16 cellular contexts compared by ENCODE assay signal in genomic region chr15:68430471-68431036, GRCh38. TPM values are rescaled to one million over a fixed set of nuclear protein-coding genes. Genes with fewer than 3 reads are reported as not detected.
DNase-seq lines count a peak whose midpoint lies in the region; TF ChIP-seq lines count a peak whose summit lies in the region.
"Had no signal": no experiment of that assay in that cellular context is flagged by ENCODE, and none has a peak within 500 bp of the region (broad histone marks: within the 10 kb centered on the region; RNA-seq: fewer than 3 reads in every experiment).

No MANE protein-coding gene starts in this region.

- in situ Hi-C loops in astrocyte of the spinal cord (cut with HindIII; ENCODE audit: low sequenced_read_pairs): no loop called here

- H3F3A ChIP-seq in smooth muscle cell (ENCODE audit: low read depth): peaks cover 16% of the 10 kb centered on the region

- peaks cover 6% of the 10 kb centered on the region for H4K20me1 ChIP-seq in smooth muscle cell (ENCODE audit: low read depth)

- H3K9me3 ChIP-seq in ES-I3 (ENCODE audit: control insufficient read depth, insufficient read depth, low read length): no peaks in the 10 kb centered on the region
- H3K9me3 ChIP-seq in iPS-18c (ENCODE audit: control insufficient read depth, insufficient read depth, low read length): no peaks in the 10 kb centered on the region
- H3K9me3 ChIP-seq in smooth muscle cell (replicated peaks; ENCODE audit: low read depth): no peaks in the 10 kb centered on the region
- H3K9me3 ChIP-seq: Caco-2, SJCRH30 had no signal

- WGBS in smooth muscle cell (ENCODE audit: low lambda C conversion rate): 68% methylated on average over 12 of the region's 12 CpGs

- H3K9ac ChIP-seq in ES-I3 (ENCODE audit: low read depth, low read length): peak overlapping the region; percentile 57; the same call in 1 of the 2 replicates
- H3K9ac ChIP-seq in smooth muscle cell (ENCODE audit: low read depth): peak overlapping the region; percentile 83

- H3K79me2 ChIP-seq in smooth muscle cell (ENCODE audit: low read depth): peaks cover 54% of the 10 kb centered on the region

- H3K27ac ChIP-seq in smooth muscle cell (ENCODE audit: low read depth): peak overlapping the region; percentile 65
- H3K27ac ChIP-seq: SJCRH30 had no signal

- H3K36me3 ChIP-seq in ES-I3 (ENCODE audit: insufficient read depth, low read length) (no peaks in the 10 kb centered on the region), smooth muscle cell (ENCODE audit: low read depth) (no peaks in the 10 kb centered on the region)
- H3K36me3 ChIP-seq: SJCRH30 had no signal

- H3K27me3 ChIP-seq in smooth muscle cell (ENCODE audit: low read depth): peaks cover 8% of the 10 kb centered on the region

- 0 out of 2 replicates have a peak, but pooled peaks cover 4% of the 10 kb centered on the region for H3K4me1 ChIP-seq in ES-I3 (ENCODE audit: insufficient read depth, low read length)
- peaks cover 16% of the 10 kb centered on the region for H3K4me1 ChIP-seq in smooth muscle cell (ENCODE audit: low read depth)

- DNase-seq in astrocyte of the spinal cord (ENCODE audit: low read depth, low spot score) (no peak), smooth muscle cell (lab: John Stamatoyannopoulos, UW; ENCODE audit: unreplicated experiment) (no peak), DMS53 (lab: John Stamatoyannopoulos, UW) (no peak), hepatic stellate cell (ENCODE audit: low spot score) (no peak), foreskin melanocyte (no peak), superior temporal gyrus (ENCODE audit: extremely low spot score) (no peak)
- DNase-seq: activated CD4-positive, alpha-beta T cell treated with anti-CD3 and anti-CD28 coated beads, Interleukin-2, amount 10 ng/mL, durations not matched to agents 7 days and 5 days; activated naive CD4-positive, alpha-beta T cell treated with Interleukin-2 at 50 U/mL for 16 hours; Caco-2; effector CD8-positive, alpha-beta T cell; NCI-H510A treated with DMSO at 0.1 percent for 48 hours; SJCRH30; stimulated activated CD4-positive, alpha-beta T cell treated with anti-CD3 and anti-CD28 coated beads, Interleukin-1b, Interleukin-23, amount 100 ng/mL, for 48 hours; stimulated activated naive CD4-positive, alpha-beta T cell had no signal

- peak overlapping the region; percentile 95 for H3K4me2 ChIP-seq in smooth muscle cell

- TF ChIP-seq CTCF in astrocyte of the spinal cord (IDR thresholded peaks at IDR 0.05; ENCODE audit: low read depth, low read length): no peak
- TF ChIP-seq CTCF in smooth muscle cell (IDR thresholded peaks at IDR 0.05; ENCODE audit: borderline replicate concordance, insufficient read depth, poor library complexity, severe bottlenecking): no peak

- H3K4me3 ChIP-seq in astrocyte of the spinal cord (ENCODE audit: low read depth, low read length) (peak overlapping the region; percentile 55), iPS-18c (ENCODE audit: insufficient read depth, low read depth, low read length) (peak overlapping the region; percentile 59; the same call in 1 of the 2 replicates), smooth muscle cell (peak overlapping the region; percentile 71)
- H3K4me3 ChIP-seq: SJCRH30 had no signal

- H2AFZ ChIP-seq in smooth muscle cell (ENCODE audit: low read depth): no peak overlapping the region

RNA-seq across cellular contexts. Expression of gene ITGA11, which starts 1.4 kb away (rescaled TPM):
- total RNA-seq in smooth muscle cell: 85.9 and 87.8 TPM in 2 replicates
- polyA plus RNA-seq in smooth muscle cell: 89.4 and 133 TPM in 2 replicates
- total RNA-seq: SJCRH30 had no signal
